1 cellular context compared by ENCODE assay signal in the genomic region with DNA sequence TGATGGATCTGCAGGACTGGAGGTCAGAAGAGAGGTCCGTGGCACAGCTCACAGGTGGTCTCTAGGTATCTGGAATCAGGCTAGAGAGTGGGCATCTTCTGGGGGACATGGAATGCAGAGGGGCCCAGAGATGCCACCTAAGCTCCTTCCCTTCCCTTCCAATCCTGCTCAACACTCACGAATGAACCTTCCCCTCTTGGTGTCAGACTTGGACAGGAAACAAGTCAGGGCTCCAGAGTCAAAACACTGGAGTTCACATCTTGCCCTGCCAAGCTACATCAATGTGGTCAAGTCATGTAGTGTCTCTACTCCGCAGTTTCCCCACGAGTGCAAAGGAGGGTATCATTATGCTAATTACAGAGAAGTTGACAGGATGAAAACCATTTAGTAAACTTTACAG.
TF ChIP-seq lines count a peak whose summit lies in the region.

No MANE protein-coding gene starts in this region.

TF ChIP-seq in A549, 52 proteins besides CTCF, POLR2A, EP300 and RAD21 (continued from another document):
- TF ChIP-seq, protein P1, sequence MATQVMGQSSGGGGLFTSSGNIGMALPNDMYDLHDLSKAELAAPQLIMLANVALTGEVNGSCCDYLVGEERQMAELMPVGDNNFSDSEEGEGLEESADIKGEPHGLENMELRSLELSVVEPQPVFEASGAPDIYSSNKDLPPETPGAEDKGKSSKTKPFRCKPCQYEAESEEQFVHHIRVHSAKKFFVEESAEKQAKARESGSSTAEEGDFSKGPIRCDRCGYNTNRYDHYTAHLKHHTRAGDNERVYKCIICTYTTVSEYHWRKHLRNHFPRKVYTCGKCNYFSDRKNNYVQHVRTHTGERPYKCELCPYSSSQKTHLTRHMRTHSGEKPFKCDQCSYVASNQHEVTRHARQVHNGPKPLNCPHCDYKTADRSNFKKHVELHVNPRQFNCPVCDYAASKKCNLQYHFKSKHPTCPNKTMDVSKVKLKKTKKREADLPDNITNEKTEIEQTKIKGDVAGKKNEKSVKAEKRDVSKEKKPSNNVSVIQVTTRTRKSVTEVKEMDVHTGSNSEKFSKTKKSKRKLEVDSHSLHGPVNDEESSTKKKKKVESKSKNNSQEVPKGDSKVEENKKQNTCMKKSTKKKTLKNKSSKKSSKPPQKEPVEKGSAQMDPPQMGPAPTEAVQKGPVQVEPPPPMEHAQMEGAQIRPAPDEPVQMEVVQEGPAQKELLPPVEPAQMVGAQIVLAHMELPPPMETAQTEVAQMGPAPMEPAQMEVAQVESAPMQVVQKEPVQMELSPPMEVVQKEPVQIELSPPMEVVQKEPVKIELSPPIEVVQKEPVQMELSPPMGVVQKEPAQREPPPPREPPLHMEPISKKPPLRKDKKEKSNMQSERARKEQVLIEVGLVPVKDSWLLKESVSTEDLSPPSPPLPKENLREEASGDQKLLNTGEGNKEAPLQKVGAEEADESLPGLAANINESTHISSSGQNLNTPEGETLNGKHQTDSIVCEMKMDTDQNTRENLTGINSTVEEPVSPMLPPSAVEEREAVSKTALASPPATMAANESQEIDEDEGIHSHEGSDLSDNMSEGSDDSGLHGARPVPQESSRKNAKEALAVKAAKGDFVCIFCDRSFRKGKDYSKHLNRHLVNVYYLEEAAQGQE (IDR thresholded peaks at IDR 0.05) = no peak
- no peak for TF ChIP-seq RFX5 (IDR thresholded peaks at IDR 0.05)
- TF ChIP-seq FOSL2 (IDR thresholded peaks at IDR 0.05) = no peak
- TF ChIP-seq FOSL2 (CRISPR knock-in tag; IDR thresholded peaks at IDR 0.05) = no peak
- no peak for TF ChIP-seq ZNF302 (CRISPR knock-in tag; IDR thresholded peaks at IDR 0.05)
TF ChIP-seq in A549: peak in this region for 0.
